ENCODE assay signal across 11 cellular contexts in the genomic region with DNA sequence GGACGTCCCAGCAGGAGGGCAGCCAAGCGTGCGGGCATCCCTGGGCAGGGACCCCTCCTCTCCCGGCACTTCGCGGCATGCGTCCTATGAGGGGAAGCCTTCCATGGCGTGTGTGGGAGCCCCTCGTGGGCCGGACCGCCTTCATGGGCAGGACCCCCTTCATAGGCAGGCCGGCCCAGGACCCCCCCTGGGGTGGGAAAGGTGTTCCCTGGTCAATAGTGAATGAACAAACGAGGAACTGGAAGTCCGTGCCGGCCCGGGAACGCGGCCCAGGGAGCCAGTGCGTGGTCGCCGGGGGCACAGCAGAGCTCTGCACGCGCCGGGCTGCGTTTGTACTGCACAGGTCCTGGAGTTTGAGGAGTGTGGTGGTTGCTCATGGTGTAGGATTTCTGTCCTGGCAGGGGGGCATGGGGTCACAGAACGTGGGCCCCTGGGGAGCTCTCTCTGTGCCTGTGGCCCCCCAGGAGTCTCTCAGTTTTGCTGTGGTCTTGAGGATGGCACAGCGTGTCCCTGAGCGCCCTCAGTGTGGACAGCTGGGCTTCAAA. TPM values are rescaled to one million over a fixed set of nuclear protein-coding genes. Genes with fewer than 3 reads are reported as not detected.
DNase-seq lines count a peak whose midpoint lies in the region; ATAC-seq and TF ChIP-seq lines count a peak whose summit lies in the region.
"Had no signal": no experiment of that assay in that cellular context is flagged by ENCODE, and none has a peak within 500 bp of the region (broad histone marks: within the 10 kb centered on the region; RNA-seq: fewer than 3 reads in every experiment).

No MANE protein-coding gene starts in this region.

- no peaks in the 10 kb centered on the region for H3K27me3 ChIP-seq in SJSA1 (replicated peaks)
- no peaks in the 10 kb centered on the region for H3K27me3 ChIP-seq in esophagus (ENCODE audit: control insufficient read depth in 1 of 2, insufficient read depth in 2 of 2, low read length in 2 of 2)
- H3K27me3 ChIP-seq: adrenal gland had no signal

- no peaks in the 10 kb centered on the region for H3K9me3 Mint-ChIP-seq in activated T-cell treated with anti-CD3 and anti-CD28 coated beads, Interleukin-2, amount 50 U/mL, for 72 hours
- no peaks in the 10 kb centered on the region for H3K9me3 Mint-ChIP-seq in stimulated activated memory B cell treated with anti-CD40 and anti-IgM and Interleukin-4, amounts not matched to agents 10 μg/mL and 1 μg/mL and 100 μg/mL, for 72 hours
- H3K9me3 Mint-ChIP-seq in chondrocyte (ENCODE audit: low read depth) = no peaks in the 10 kb centered on the region

- peak in 1 of 2 donors; percentile 6 for ATAC-seq in activated T-cell treated with anti-CD3 and anti-CD28 coated beads, Interleukin-2, amount 50 U/mL, for 72 hours (replicated peaks in 1 of 2)
- ATAC-seq in stimulated activated memory B cell treated with anti-CD40 and anti-IgM and Interleukin-4, amounts not matched to agents 10 μg/mL and 1 μg/mL and 100 μg/mL, for 72 hours = peak; percentile 0
- ATAC-seq in GM18520 (IDR thresholded peaks at IDR 0.05; ENCODE audit: unreplicated experiment) = no peak

- no peak for DNase-seq in activated T-cell treated with anti-CD3 and anti-CD28 coated beads, Interleukin-2, amount 50 U/mL, for 72 hours
- no peak for DNase-seq in activated T-cell treated with anti-CD3 and anti-CD28 coated beads for 4 hours
- no peak for DNase-seq in SJSA1 (ENCODE audit: low read depth in 1 of 2, low spot score in 2 of 2)
- DNase-seq in SIG-M5 treated with dmso at 0.1 percent for 504 hours (lab: John Stamatoyannopoulos, UW; ENCODE audit: unreplicated experiment) = no peak
- DNase-seq in chondrocyte (ENCODE audit: low spot score) = no peak
- DNase-seq: adrenal gland, COR-L47, NCI-H510A had no signal

- WGBS in esophagus, 2 donors = 88 to 90% methylated on average over 28 of the region's 28 CpGs

- no peaks in the 10 kb centered on the region for H3K9me3 ChIP-seq in SJSA1 (replicated peaks)
- peaks cover 0 to 2% of the 10 kb centered on the region in 2 donors for H3K9me3 ChIP-seq in esophagus (ENCODE audit: control insufficient read depth in 2 of 2, insufficient read depth in 1 of 2, low read depth in 1 of 2, low read length in 1 of 2)
- H3K9me3 ChIP-seq: adrenal gland had no signal

- TF ChIP-seq CTCF in chondrocyte (IDR thresholded peaks at IDR 0.05) = no peak

- no peak overlapping the region for H3K27ac Mint-ChIP-seq in activated T-cell treated with anti-CD3 and anti-CD28 coated beads, Interleukin-2, amount 50 U/mL, for 72 hours
- peak overlapping the region; percentile 98 for H3K27ac Mint-ChIP-seq in stimulated activated memory B cell treated with anti-CD40 and anti-IgM and Interleukin-4, amounts not matched to agents 10 μg/mL and 1 μg/mL and 100 μg/mL, for 72 hours
- H3K27ac Mint-ChIP-seq in chondrocyte (ENCODE audit: unreplicated experiment) = no peak overlapping the region

- peak overlapping the region; percentile 86 for H3K27ac ChIP-seq in SJSA1
- H3K27ac ChIP-seq in esophagus (ENCODE audit: low read depth in 2 of 2, low read length in 1 of 2) = peak overlapping the region; percentile 89 to 96

- H3K36me3 Mint-ChIP-seq in activated T-cell treated with anti-CD3 and anti-CD28 coated beads, Interleukin-2, amount 50 U/mL, for 72 hours (ENCODE audit: insufficient read depth in 2 of 2) = no peaks in the 10 kb centered on the region
- H3K36me3 Mint-ChIP-seq in stimulated activated memory B cell treated with anti-CD40 and anti-IgM and Interleukin-4, amounts not matched to agents 10 μg/mL and 1 μg/mL and 100 μg/mL, for 72 hours = no peaks in the 10 kb centered on the region
- H3K36me3 Mint-ChIP-seq in chondrocyte (ENCODE audit: low read depth) = no peaks in the 10 kb centered on the region

- H3K4me1 ChIP-seq in SJSA1 (replicated peaks) = peaks cover 60% of the 10 kb centered on the region
- peaks cover 28 to 62% of the 10 kb centered on the region in 2 donors for H3K4me1 ChIP-seq in esophagus (ENCODE audit: control insufficient read depth in 2 of 2, insufficient read depth in 2 of 2, low read length in 1 of 2)

- H3K4me1 Mint-ChIP-seq in activated T-cell treated with anti-CD3 and anti-CD28 coated beads, Interleukin-2, amount 50 U/mL, for 72 hours (ENCODE audit: low read depth) = peaks cover 12% of the 10 kb centered on the region
- peaks cover 40% of the 10 kb centered on the region for H3K4me1 Mint-ChIP-seq in stimulated activated memory B cell treated with anti-CD40 and anti-IgM and Interleukin-4, amounts not matched to agents 10 μg/mL and 1 μg/mL and 100 μg/mL, for 72 hours
- peaks cover 37% of the 10 kb centered on the region for H3K4me1 Mint-ChIP-seq in chondrocyte (ENCODE audit: low read depth)

- H3K36me3 ChIP-seq in SJSA1 = peaks cover 25% of the 10 kb centered on the region
- peaks cover 0 to 13% of the 10 kb centered on the region in 2 donors for H3K36me3 ChIP-seq in esophagus (ENCODE audit: control insufficient read depth in 2 of 2, insufficient read depth in 2 of 2, low read length in 1 of 2)
- H3K36me3 ChIP-seq: adrenal gland had no signal

- no peaks in the 10 kb centered on the region for H3K27me3 Mint-ChIP-seq in activated T-cell treated with anti-CD3 and anti-CD28 coated beads, Interleukin-2, amount 50 U/mL, for 72 hours (ENCODE audit: low read depth)
- peaks cover 62% of the 10 kb centered on the region for H3K27me3 Mint-ChIP-seq in stimulated activated memory B cell treated with anti-CD40 and anti-IgM and Interleukin-4, amounts not matched to agents 10 μg/mL and 1 μg/mL and 100 μg/mL, for 72 hours
- no peaks in the 10 kb centered on the region for H3K27me3 Mint-ChIP-seq in chondrocyte (ENCODE audit: low read depth)

- H3K4me3 Mint-ChIP-seq in activated T-cell treated with anti-CD3 and anti-CD28 coated beads, Interleukin-2, amount 50 U/mL, for 72 hours = peak overlapping the region; percentile 41 to 53
- H3K4me3 Mint-ChIP-seq in stimulated activated memory B cell treated with anti-CD40 and anti-IgM and Interleukin-4, amounts not matched to agents 10 μg/mL and 1 μg/mL and 100 μg/mL, for 72 hours = peak overlapping the region; percentile 70
- no peak overlapping the region for H3K4me3 Mint-ChIP-seq in chondrocyte (ENCODE audit: unreplicated experiment)

- H3K4me3 ChIP-seq in SJSA1 = no peak overlapping the region
- H3K4me3 ChIP-seq in esophagus (ENCODE audit: low read depth in 1 of 2, low read length in 2 of 2) = no peak overlapping the region
- H3K4me3 ChIP-seq: adrenal gland had no signal

RNA-seq across cellular contexts. Expression of a gene that starts 13.9 kb away (rescaled TPM):
- 1 to 10 TPM; 8.7 TPM for total RNA-seq in activated T-cell treated with anti-CD3 and anti-CD28 coated beads, Interleukin-2, amount 50 U/mL, for 72 hours
- total RNA-seq in SJSA1 (2014; rRNA removed; shearing (Covaris generic)) = 37.6 and 59.5 TPM in 2 replicates
- polyA plus RNA-seq in esophagus = 100 to 1,000 TPM in 1 of 2 donors, 10 to 100 TPM in 1; 91.2 to 107 TPM
- total RNA-seq in chondrocyte = 28.9 to 43.6 TPM (median 29.5 TPM) in 3 replicates

RNA-seq across cellular contexts. Expression of a gene that starts 57.3 kb away (rescaled TPM):
- 10 to 100 TPM; 11.2 to 12.2 TPM for total RNA-seq in activated T-cell treated with anti-CD3 and anti-CD28 coated beads, Interleukin-2, amount 50 U/mL, for 72 hours
- 20.9 and 26.3 TPM in 2 replicates for total RNA-seq in SJSA1 (2014; rRNA removed; shearing (Covaris generic))
- polyA plus RNA-seq in esophagus = 10 to 100 TPM; 21.5 to 26.7 TPM
- 27.6 to 33.0 TPM (median 28.4 TPM) in 3 replicates for total RNA-seq in chondrocyte
